12 cellular contexts compared by ENCODE assay signal in genomic region chr18:68991281-68991680, GRCh38.
DNase-seq lines count a peak whose midpoint lies in the region; ATAC-seq and TF ChIP-seq lines count a peak whose summit lies in the region.
"Had no signal": no experiment of that assay in that cellular context is flagged by ENCODE, and none has a peak within 500 bp of the region (broad histone marks: within the 10 kb centered on the region; RNA-seq: fewer than 3 reads in every experiment).

No MANE protein-coding gene starts in this region.

- H3K9me3 Mint-ChIP-seq in activated naive CD8-positive, alpha-beta T cell treated with anti-CD3 and anti-CD28 coated beads, Interleukin-2, amount 50 U/mL, for 24 hours = peaks cover 26% of the 10 kb centered on the region
- peaks cover 7% of the 10 kb centered on the region for H3K9me3 Mint-ChIP-seq in activated naive CD8-positive, alpha-beta T cell treated with anti-CD3 and anti-CD28 coated beads for 36 hours

- H3K36me3 ChIP-seq in H7 (replicated peaks; ENCODE audit: control insufficient read depth, insufficient read depth, low read length) = no peaks in the 10 kb centered on the region
- H3K36me3 ChIP-seq: SJCRH30 had no signal

- H3K4me3 Mint-ChIP-seq in activated naive CD8-positive, alpha-beta T cell treated with anti-CD3 and anti-CD28 coated beads, Interleukin-2, amount 50 U/mL, for 24 hours = no peak overlapping the region
- no peak overlapping the region for H3K4me3 Mint-ChIP-seq in activated naive CD8-positive, alpha-beta T cell treated with anti-CD3 and anti-CD28 coated beads for 36 hours
- H3K4me3 Mint-ChIP-seq: activated CD4-positive, alpha-beta T cell treated with anti-CD3 and anti-CD28 coated beads, Interleukin-2, amount 10 ng/mL, durations not matched to agents 7 days and 5 days had no signal

- peaks cover 1% of the 10 kb centered on the region for H3K36me3 Mint-ChIP-seq in activated naive CD8-positive, alpha-beta T cell treated with anti-CD3 and anti-CD28 coated beads, Interleukin-2, amount 50 U/mL, for 24 hours (ENCODE audit: low read depth)
- H3K36me3 Mint-ChIP-seq in activated naive CD8-positive, alpha-beta T cell treated with anti-CD3 and anti-CD28 coated beads for 36 hours = no peaks in the 10 kb centered on the region

- H3K4me1 Mint-ChIP-seq in activated naive CD8-positive, alpha-beta T cell treated with anti-CD3 and anti-CD28 coated beads, Interleukin-2, amount 50 U/mL, for 24 hours = peaks cover 2% of the 10 kb centered on the region
- peaks cover 2% of the 10 kb centered on the region for H3K4me1 Mint-ChIP-seq in activated naive CD8-positive, alpha-beta T cell treated with anti-CD3 and anti-CD28 coated beads for 36 hours
- H3K4me1 Mint-ChIP-seq: activated CD4-positive, alpha-beta T cell treated with anti-CD3 and anti-CD28 coated beads, Interleukin-2, amount 10 ng/mL, durations not matched to agents 7 days and 5 days had no signal

- no peak for DNase-seq in activated naive CD8-positive, alpha-beta T cell treated with anti-CD3 and anti-CD28 coated beads, Interleukin-2, amount 50 U/mL, for 24 hours
- DNase-seq in activated naive CD8-positive, alpha-beta T cell treated with anti-CD3 and anti-CD28 coated beads for 36 hours = no peak
- DNase-seq in choroid plexus epithelial cell (ENCODE audit: low read depth) (peak; percentile 84), stromal cell of bone marrow (ENCODE audit: low read depth) (peak; percentile 69), NCI-H2107 treated with DMSO at 0.1 percent for 48 hours (lab: John Stamatoyannopoulos, UW; ENCODE audit: unreplicated experiment) (no peak), H7 (no peak)
- DNase-seq in stimulated activated CD4-positive, alpha-beta T cell treated with anti-CD3 and anti-CD28 coated beads, Interleukin-2, amount 100 ng/mL, for 24 hours = no peak
- DNase-seq: activated CD4-positive, alpha-beta T cell treated with anti-CD3 and anti-CD28 coated beads, Interleukin-2, amount 10 ng/mL, durations not matched to agents 7 days and 5 days; left cardiac atrium; NCI-H1694 treated with DMSO at 0.1 percent for 48 hours; SJCRH30 had no signal

- TF ChIP-seq CTCF in choroid plexus epithelial cell (conservative IDR thresholded peaks at IDR 0.05; ENCODE audit: low read depth, low read length) = no peak

- peak; percentile 87 for ATAC-seq in activated naive CD8-positive, alpha-beta T cell treated with anti-CD3 and anti-CD28 coated beads, Interleukin-2, amount 50 U/mL, for 24 hours
- peak; percentile 48 for ATAC-seq in HG03196 (IDR thresholded peaks at IDR 0.05; ENCODE audit: unreplicated experiment)
- ATAC-seq: left cardiac atrium had no signal

- H3K27ac Mint-ChIP-seq in activated naive CD8-positive, alpha-beta T cell treated with anti-CD3 and anti-CD28 coated beads, Interleukin-2, amount 50 U/mL, for 24 hours = no peak overlapping the region
- no peak overlapping the region for H3K27ac Mint-ChIP-seq in activated naive CD8-positive, alpha-beta T cell treated with anti-CD3 and anti-CD28 coated beads for 36 hours
- H3K27ac Mint-ChIP-seq: activated CD4-positive, alpha-beta T cell treated with anti-CD3 and anti-CD28 coated beads, Interleukin-2, amount 10 ng/mL, durations not matched to agents 7 days and 5 days had no signal

- H3K4me3 ChIP-seq in choroid plexus epithelial cell (ENCODE audit: low read depth, low read length) (no peak overlapping the region), H7 (ENCODE audit: insufficient read depth, low read depth, low read length) (no peak overlapping the region)
- H3K4me3 ChIP-seq: SJCRH30 had no signal

- no peaks in the 10 kb centered on the region for H3K27me3 ChIP-seq in H7 (ENCODE audit: control insufficient read depth, insufficient read depth, low read length)
- H3K27me3 ChIP-seq: SJCRH30 had no signal

- peaks cover 4% of the 10 kb centered on the region for H3K27me3 Mint-ChIP-seq in activated naive CD8-positive, alpha-beta T cell treated with anti-CD3 and anti-CD28 coated beads, Interleukin-2, amount 50 U/mL, for 24 hours
- H3K27me3 Mint-ChIP-seq in activated naive CD8-positive, alpha-beta T cell treated with anti-CD3 and anti-CD28 coated beads for 36 hours = no peaks in the 10 kb centered on the region

Comparison
In these comparisons a context has a peak if more than half of its experiments do, and no peak if none do; other contexts are left out.
1. DNase-seq: peak in choroid plexus epithelial cell (single experiment) and stromal cell of bone marrow (single experiment); none in activated naive CD8-positive, alpha-beta T cell treated with anti-CD3 and anti-CD28 coated beads, Interleukin-2, amount 50 U/mL, for 24 hours (single experiment), activated naive CD8-positive, alpha-beta T cell treated with anti-CD3 and anti-CD28 coated beads for 36 hours (single experiment), stimulated activated CD4-positive, alpha-beta T cell treated with anti-CD3 and anti-CD28 coated beads, Interleukin-2, amount 100 ng/mL, for 24 hours (0 of 2), NCI-H2107 treated with DMSO at 0.1 percent for 48 hours (single experiment) and H7 (single experiment).